ENCODE assay signal across 20 cellular contexts in the genomic region with DNA sequence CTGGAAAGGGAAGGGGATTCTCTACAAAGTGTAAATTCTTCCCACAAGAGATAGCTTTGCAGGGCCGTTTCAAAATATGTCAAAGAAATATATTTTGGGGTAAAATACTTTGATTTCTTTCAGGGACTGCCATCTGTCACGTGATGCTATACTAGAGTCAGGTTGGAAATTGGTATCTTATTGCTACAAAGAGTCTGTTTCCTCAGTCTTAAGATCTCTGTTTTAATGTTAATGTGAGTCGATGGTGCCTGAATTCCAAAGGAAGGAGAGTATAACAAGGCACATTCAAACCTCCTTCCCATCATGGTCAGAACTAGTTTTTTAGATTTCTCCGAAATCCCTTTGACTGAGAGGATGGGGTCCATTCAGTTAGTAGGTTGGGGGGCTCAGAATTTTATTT. TPM values are rescaled to one million over a fixed set of nuclear protein-coding genes. Genes with fewer than 3 reads are reported as not detected.
DNase-seq lines count a peak whose midpoint lies in the region; ATAC-seq, FAIRE-seq and TF ChIP-seq lines count a peak whose summit lies in the region.
"Had no signal": no experiment of that assay in that cellular context is flagged by ENCODE, and none has a peak within 500 bp of the region (broad histone marks: within the 10 kb centered on the region; RNA-seq: fewer than 3 reads in every experiment).

No MANE protein-coding gene starts in this region.

- TF ChIP-seq POLR2A in K562 (conservative IDR thresholded peaks at IDR 0.05): no peak

- peak overlapping the region; percentile 16 to 59 (median 48); a peak in 3 of 7 replicates for H3K27ac Mint-ChIP-seq in H9
- no peak overlapping the region for H3K27ac Mint-ChIP-seq in neural progenitor cell
- H3K27ac Mint-ChIP-seq: CD4-positive, alpha-beta memory T cell; HFFc6 had no signal

- H3K36me3 ChIP-seq in K562 (ENCODE audit: control insufficient read depth, insufficient read depth, low read length): no peaks in the 10 kb centered on the region
- H3K36me3 ChIP-seq in neural progenitor cell: no peaks in the 10 kb centered on the region
- H3K36me3 ChIP-seq: HAP-1 had no signal

- H4K91ac ChIP-seq in H9 (ENCODE audit: insufficient read length, low read depth, low read length): no peak overlapping the region

- no peak overlapping the region for H3K4me3 ChIP-seq in K562
- no peak overlapping the region for H3K4me3 ChIP-seq in neural progenitor cell
- H3K4me3 ChIP-seq: HAP-1 had no signal

- H3K27me3 Mint-ChIP-seq in H9 (ENCODE audit: low read depth): no peaks in the 10 kb centered on the region
- peaks cover 2% of the 10 kb centered on the region for H3K27me3 Mint-ChIP-seq in neural progenitor cell (ENCODE audit: insufficient read depth, low read depth)
- H3K27me3 Mint-ChIP-seq: CD4-positive, alpha-beta memory T cell had no signal

- H3K9ac ChIP-seq in H9 (ENCODE audit: extremely low read depth, insufficient read length, low read length) (no peak overlapping the region), K562 (ENCODE audit: insufficient read depth in 1 of 2, low read depth in 2 of 2, low read length in 2 of 2) (no peak overlapping the region), neural progenitor cell (no peak overlapping the region)

- H3K14ac ChIP-seq in H9 (ENCODE audit: insufficient read depth, low read length): no peak overlapping the region

- no peak overlapping the region for H4K5ac ChIP-seq in H9 (ENCODE audit: insufficient read length, low read depth, low read length)

- no peak for TF ChIP-seq EP300 in K562 (IDR thresholded peaks at IDR 0.05; ENCODE audit: low read length)

- no peak overlapping the region for H2BK20ac ChIP-seq in H9 (ENCODE audit: low read depth, low read length, poor library complexity, severe bottlenecking)

- ATAC-seq in K562 (no peak), GM21447 (IDR thresholded peaks at IDR 0.05; ENCODE audit: unreplicated experiment) (no peak)

- TF ChIP-seq CTCF in H9 (conservative IDR thresholded peaks at IDR 0.05) (no peak), K562 (IDR thresholded peaks at IDR 0.05 in 2 of 3, conservative IDR thresholded peaks at IDR 0.05 in 1 of 3; ENCODE audit: insufficient read depth in 2 of 3, low read depth in 1 of 3, low read length in 3 of 3) (no peak), neural progenitor cell (IDR thresholded peaks at IDR 0.05) (no peak)

- H2BK12ac ChIP-seq in H9 (ENCODE audit: insufficient read length, low read depth, low read length): no peak overlapping the region

- no peak overlapping the region for H3K56ac ChIP-seq in H9 (ENCODE audit: insufficient read length, low read depth, low read length)

- H3K9me1 ChIP-seq in K562 (ENCODE audit: control insufficient read depth, insufficient read depth, low read length): no peaks in the 10 kb centered on the region

- POLR2A ChIA-PET in K562 (lab: Yijun Ruan, JAX): no interaction called here

- H3K79me2 ChIP-seq in H9 (ENCODE audit: insufficient read depth, low read length) (no peaks in the 10 kb centered on the region), K562 (ENCODE audit: control insufficient read depth, insufficient read depth, low read length) (no peaks in the 10 kb centered on the region), neural progenitor cell (ENCODE audit: low read depth) (no peaks in the 10 kb centered on the region)

- no peak overlapping the region for H2BK120ac ChIP-seq in H9 (ENCODE audit: low read depth, low read length, poor library complexity, severe bottlenecking)

- FAIRE-seq in K562 (lab: Jason Lieb, UNC): no peak
- FAIRE-seq: GM12891, GM18507 had no signal

- CTCF ChIA-PET in K562 (lab: Yijun Ruan, JAX; ENCODE audit: low intra/inter-chr PET ratio): no interaction called here

- no peak overlapping the region for H2BK5ac ChIP-seq in H9 (ENCODE audit: insufficient read length, low read length)

- H3K27me3 ChIP-seq in H9 (ENCODE audit: insufficient read depth, low read length): no peaks in the 10 kb centered on the region
- peaks cover 0 to 2% of the 10 kb centered on the region in 2 experiments; a peak in 2 of 5 replicates for H3K27me3 ChIP-seq in K562 (ENCODE audit: control insufficient read depth in 2 of 2, insufficient read depth in 2 of 2, low read length in 2 of 2)
- no peaks in the 10 kb centered on the region for H3K27me3 ChIP-seq in neural progenitor cell

- H2AFZ ChIP-seq in H9 (ENCODE audit: low read length) (no peak overlapping the region), K562 (ENCODE audit: low read depth, low read length) (no peak overlapping the region), neural progenitor cell (replicated peaks) (peak overlapping the region; percentile 9)

- H3K4ac ChIP-seq in H9 (ENCODE audit: low read depth, low read length): no peak overlapping the region

- H3K4me1 ChIP-seq in H9 (ENCODE audit: insufficient read depth, low read length): no peaks in the 10 kb centered on the region; the same call in 1 of the 2 replicates
- H3K4me1 ChIP-seq in K562 (replicated peaks in 1 of 2; ENCODE audit: control insufficient read depth in 2 of 2, insufficient read depth in 2 of 2, low read length in 2 of 2): no peaks in the 10 kb centered on the region
- peaks cover 21% of the 10 kb centered on the region for H3K4me1 ChIP-seq in neural progenitor cell
- H3K4me1 ChIP-seq: HAP-1 had no signal

- H4K20me1 ChIP-seq in H9 (ENCODE audit: control insufficient read depth, insufficient read depth, insufficient read length): no peaks in the 10 kb centered on the region
- no peaks in the 10 kb centered on the region for H4K20me1 ChIP-seq in K562 (replicated peaks; ENCODE audit: control insufficient read depth, insufficient read depth, low read length)
- no peaks in the 10 kb centered on the region for H4K20me1 ChIP-seq in neural progenitor cell (ENCODE audit: low read depth)

- no peaks in the 10 kb centered on the region for H3F3A ChIP-seq in neural progenitor cell (ENCODE audit: low read depth)

- H3K4me1 Mint-ChIP-seq in H9 (peaks cover 29 to 38% of the 10 kb centered on the region in 2 experiments), neural progenitor cell (peaks cover 24% of the 10 kb centered on the region)
- H3K4me1 Mint-ChIP-seq: CD4-positive, alpha-beta memory T cell had no signal

- H3K36me3 Mint-ChIP-seq in H9 (ENCODE audit: insufficient read depth in 1 of 3, low read depth in 3 of 3) (no peaks in the 10 kb centered on the region; a peak in 1 of 7 replicates), neural progenitor cell (no peaks in the 10 kb centered on the region)
- H3K36me3 Mint-ChIP-seq: CD4-positive, alpha-beta memory T cell had no signal

- WGBS in H9 (ENCODE audit: extremely low coverage, insufficient read length, low lambda C conversion rate): no CpG with 5 or more reads among the region's 4 CpGs
- 1% methylated on average over 4 of the region's 4 CpGs for WGBS in K562 (ENCODE audit: insufficient coverage, low coverage, missing lambda C conversion rate)

- no peak overlapping the region for H2BK15ac ChIP-seq in H9 (ENCODE audit: low read depth, low read length)

- H3K9me3 ChIP-seq in H9 (ENCODE audit: control insufficient read depth, low read depth, low read length) (no peaks in the 10 kb centered on the region), K562 (replicated peaks; ENCODE audit: control insufficient read depth, insufficient read depth, low read depth, low read length) (no peaks in the 10 kb centered on the region), neural progenitor cell (ENCODE audit: low read depth) (no peaks in the 10 kb centered on the region)
- H3K9me3 ChIP-seq: HAP-1 had no signal

- H3K23me2 ChIP-seq in H9 (ENCODE audit: insufficient read length, low read depth, low read length, poor library complexity, severe bottlenecking): no peaks in the 10 kb centered on the region

- no peak overlapping the region for H2AK5ac ChIP-seq in H9 (ENCODE audit: insufficient read length, low read length)

- BruUV-seq in K562 (replicated peaks; lab: Mats Ljungman, UMichigan): no TSS peak

- H3K79me1 ChIP-seq in H9 (ENCODE audit: insufficient read depth, low read depth, low read length, poor library complexity, severe bottlenecking): no peaks in the 10 kb centered on the region

- H3K9me3 Mint-ChIP-seq in H9: peaks cover 0 to 3% of the 10 kb centered on the region in 2 experiments; a peak in 2 of 5 replicates
- no peaks in the 10 kb centered on the region for H3K9me3 Mint-ChIP-seq in neural progenitor cell
- H3K9me3 Mint-ChIP-seq: CD4-positive, alpha-beta memory T cell; HFFc6 had no signal

- intact Hi-C loops in K562 (cut with micrococcal nuclease): no loop called here

- no peak for TF ChIP-seq RAD21 in K562 (CRISPR knock-in tag; conservative IDR thresholded peaks at IDR 0.05 in 1 of 2, IDR thresholded peaks at IDR 0.05 in 1 of 2)

- H3K4me2 ChIP-seq in H9 (ENCODE audit: insufficient read depth, insufficient read length, low read length) (no peak overlapping the region), K562 (ENCODE audit: insufficient read depth, low read length) (no peak overlapping the region), neural progenitor cell (no peak overlapping the region)

- H3K4me3 Mint-ChIP-seq in H9: no peak overlapping the region
- H3K4me3 Mint-ChIP-seq in neural progenitor cell: no peak overlapping the region
- H3K4me3 Mint-ChIP-seq: CD4-positive, alpha-beta memory T cell; HFFc6 had no signal

- DNase-seq in H9 (no peak), K562 (ENCODE audit: extremely low read depth in 1 of 4, low spot score in 3 of 4) (no peak), iPS DF 19.7 (ENCODE audit: low read depth, low spot score) (peak; percentile 47), neural progenitor cell (ENCODE audit: low spot score) (no peak), NCI-H128 (lab: John Stamatoyannopoulos, UW; ENCODE audit: unreplicated experiment) (no peak), hepatic stellate cell (ENCODE audit: low spot score) (no peak)
- DNase-seq: C1 segment of cervical spinal cord; Calu3; CD4-positive, alpha-beta memory T cell; COR-L47; DMS53; DMS79 treated with DMSO at 0.1 percent for 48 hours; GF-D8; HFFc6 had no signal

- no peak overlapping the region for H3K23ac ChIP-seq in H9 (ENCODE audit: insufficient read length, low read depth, low read length)

- H3K27ac ChIP-seq in H9 (ENCODE audit: insufficient read length, low read depth, low read length) (no peak overlapping the region), K562 (ENCODE audit: extremely low read depth, low read depth, low read length) (no peak overlapping the region), neural progenitor cell (no peak overlapping the region)

- no peak overlapping the region for H3K18ac ChIP-seq in H9 (ENCODE audit: insufficient read length, low read depth, low read length)

- H3T11ph ChIP-seq in H9 (ENCODE audit: low read length): no peak overlapping the region

- H4K8ac ChIP-seq in H9 (replicated peaks; ENCODE audit: insufficient read length, low read depth, low read length): no peak overlapping the region

- in situ Hi-C loops in K562 (cut with MboI): no loop called here

RNA-seq across cellular contexts. Expression of gene PDE7B, which starts 36.3 kb away (rescaled TPM):
- total RNA-seq in H9 (2021): not detected in 2 replicates
- total RNA-seq in K562 (2011; cell fraction: chromatin; rRNA removed; ENCODE audit: low replicate concordance): not detected in 2 replicates
- total RNA-seq in K562 (2011; cell fraction: nucleolus; rRNA removed): not detected in 2 replicates
- not detected in 2 replicates for total RNA-seq in K562 (2011; cell fraction: nucleoplasm; rRNA removed)
- not detected in 2 replicates for total RNA-seq in K562 (2014; rRNA removed)
- total RNA-seq in K562 (2014; rRNA removed; fragmentation: Illumina TruSeq; extraction: Trizol): not detected in 2 replicates
- total RNA-seq in K562 (2015; rRNA removed; fragmentation: Illumina TruSeq; extraction: Trizol): not detected in 2 replicates
- total RNA-seq in K562 (2021): not detected in 2 replicates
- not detected in 2 replicates for polyA plus RNA-seq in K562 (2011; rRNA removed)
- not detected in 2 replicates for polyA plus RNA-seq in K562 (2011; cell fraction: cytosol; rRNA removed)
- polyA plus RNA-seq in K562 (2011; cell fraction: nucleus; rRNA removed): 0.01 TPM in 1 of 2 replicates, not detected in the other
- not detected in 2 replicates for polyA plus RNA-seq in K562 (2012)
- polyA plus RNA-seq in K562 (2014; fragmentation: Illumina TruSeq; extraction: Trizol): 0.01 TPM in 1 of 2 replicates, not detected in the other
- not detected for polyA plus RNA-seq in K562 (2014; fragmentation: Nextera tagmentation; extraction: Ambion mirVana)
- polyA plus RNA-seq in K562 (2014; rRNA removed): not detected in 2 replicates
- polyA minus RNA-seq in K562 (2011; rRNA and poly(A)+ RNA removed): not detected in 2 replicates
- polyA minus RNA-seq in K562 (2011; cell fraction: cytosol; rRNA and poly(A)+ RNA removed): not detected in 2 replicates
- not detected in 2 replicates for polyA minus RNA-seq in K562 (2011; cell fraction: nucleus; rRNA and poly(A)+ RNA removed)
- 0.04 and 0.12 TPM in 2 replicates for total RNA-seq in neural progenitor cell (ENCODE audit: low replicate concordance)
- total RNA-seq: A673, G401 had no signal
